Comparison of ENCODE assay signal across 15 cellular contexts in genomic region chr5:160628295-160629006, GRCh38.
DNase-seq lines count a peak whose midpoint lies in the region; ATAC-seq, FAIRE-seq and TF ChIP-seq lines count a peak whose summit lies in the region.
"Had no signal": no experiment of that assay in that cellular context is flagged by ENCODE, and none has a peak within 500 bp of the region (broad histone marks: within the 10 kb centered on the region; RNA-seq: fewer than 3 reads in every experiment).

No MANE protein-coding gene starts in this region.

- DNase-seq in NCI-H2171 treated with DMSO at 0.1 percent for 48 hours (lab: John Stamatoyannopoulos, UW) = peak; percentile 87
- no peak for DNase-seq in NCI-H2171 (lab: John Stamatoyannopoulos, UW)
- peak in 5 of 10 donors; percentile 7 to 63 (median 55) for DNase-seq in dorsolateral prefrontal cortex
- DNase-seq in testis = peak; percentile 89
- no peak for DNase-seq in kidney
- DNase-seq in NCI-H1048 (lab: John Stamatoyannopoulos, UW) = no peak
- DNase-seq: MG63, NCI-H446 treated with DMSO at 0.1 percent for 48 hours, PC-9 had no signal

- 55 to 67% methylated on average over 6 of the region's 6 CpGs for WGBS in testis, 2 donors

- no peak for TF ChIP-seq CTCF in dorsolateral prefrontal cortex (IDR thresholded peaks at IDR 0.05 in 54 of 56, conservative IDR thresholded peaks at IDR 0.05 in 2 of 56; ENCODE audit: low read depth in 1 of 56, partially characterized antibody in 56 of 56)
- TF ChIP-seq CTCF in testis (IDR thresholded peaks at IDR 0.05) = no peak
- TF ChIP-seq CTCF in kidney (IDR thresholded peaks at IDR 0.05; ENCODE audit: borderline replicate concordance, extremely low read depth, insufficient read depth) = no peak

- peaks cover 33 to 56% of the 10 kb centered on the region in 2 donors for H3K36me3 ChIP-seq in mucosa of rectum (ENCODE audit: control insufficient read depth in 2 of 2, insufficient read depth in 2 of 2, low read length in 2 of 2)
- no peaks in the 10 kb centered on the region for H3K36me3 ChIP-seq in testis (ENCODE audit: low read depth, missing control alignments)
- H3K36me3 ChIP-seq in kidney (ENCODE audit: control insufficient read depth in 1 of 2, insufficient read depth in 2 of 2, low read length in 2 of 2) = no peaks in the 10 kb centered on the region
- H3K36me3 ChIP-seq: BLaER1 treated with 17β-estradiol and CSF1 and Interleukin-3, amounts not matched to agents 10 nM and 100 nM; MG63; SJSA1 had no signal

- H3K4me3 ChIP-seq in dorsolateral prefrontal cortex (no peak overlapping the region), mucosa of rectum (ENCODE audit: low read length in 2 of 2) (no peak overlapping the region), testis (no peak overlapping the region), kidney (ENCODE audit: low read length in 2 of 2) (no peak overlapping the region)
- H3K4me3 ChIP-seq: BLaER1 treated with 17β-estradiol and CSF1 and Interleukin-3, amounts not matched to agents 10 nM and 100 nM; MG63; PC-9; SJSA1 had no signal

- no peaks in the 10 kb centered on the region for H3K27me3 ChIP-seq in dorsolateral prefrontal cortex
- no peaks in the 10 kb centered on the region for H3K27me3 ChIP-seq in mucosa of rectum (ENCODE audit: control insufficient read depth in 2 of 2, insufficient read depth in 2 of 2, low read length in 2 of 2)
- no peaks in the 10 kb centered on the region for H3K27me3 ChIP-seq in testis
- H3K27me3 ChIP-seq: BLaER1 treated with 17β-estradiol and CSF1 and Interleukin-3, amounts not matched to agents 10 nM and 100 nM; SJSA1 had no signal

- H3K9ac ChIP-seq in mucosa of rectum (ENCODE audit: low read depth in 1 of 2, low read length in 2 of 2) (no peak overlapping the region), kidney (ENCODE audit: low read length in 2 of 2) (no peak overlapping the region)
- H3K9ac ChIP-seq: BLaER1 treated with 17β-estradiol and CSF1 and Interleukin-3, amounts not matched to agents 10 nM and 100 nM had no signal

- H3K27ac ChIP-seq in dorsolateral prefrontal cortex (peak overlapping the region in 53 of 59 donors; percentile 0 to 86 (median 55)), mucosa of rectum (ENCODE audit: low read depth in 2 of 2, low read length in 2 of 2) (peak overlapping the region; percentile 64 to 68), testis (peak overlapping the region; percentile 36 to 51), kidney (ENCODE audit: low read depth in 2 of 2, low read length in 2 of 2) (no peak overlapping the region)
- H3K27ac ChIP-seq: BLaER1 treated with 17β-estradiol and CSF1 and Interleukin-3, amounts not matched to agents 10 nM and 100 nM; PC-9; SJSA1 had no signal

- H3K4me1 ChIP-seq in mucosa of rectum (ENCODE audit: control insufficient read depth in 2 of 2, insufficient read depth in 2 of 2, low read length in 2 of 2) (peaks cover 25 to 32% of the 10 kb centered on the region in 2 donors), testis (peaks cover 16% of the 10 kb centered on the region), kidney (ENCODE audit: control insufficient read depth in 1 of 2, insufficient read depth in 1 of 2, low read depth in 1 of 2, low read length in 2 of 2) (no peaks in the 10 kb centered on the region)
- H3K4me1 ChIP-seq: SJSA1 had no signal

- intact Hi-C loops in dorsolateral prefrontal cortex (cut with DNase I) = loop anchor here in 1 of 2 donors (5.0 kb wide), 1 partner anchor 121 kb away; no protein-coding TSS in a partner anchor
- intact Hi-C loops in testis (cut with DNase I; ENCODE audit: low total_unique reads) = no loop called here
- intact Hi-C loops in kidney (cut with DNase I) = no loop called here

- TF ChIP-seq POLR2A in testis (IDR thresholded peaks at IDR 0.05) = no peak

- ATAC-seq in HG03095 (IDR thresholded peaks at IDR 0.05; ENCODE audit: unreplicated experiment) = no peak

- no peak for FAIRE-seq in kidney (lab: Jason Lieb, UNC)
- FAIRE-seq: A204.1, GM19239 had no signal

- H3K9me3 ChIP-seq in mucosa of rectum (ENCODE audit: control insufficient read depth in 2 of 2, low read length in 2 of 2) (no peaks in the 10 kb centered on the region), testis (no peaks in the 10 kb centered on the region), kidney (ENCODE audit: control insufficient read depth in 1 of 2, low read length in 2 of 2) (no peaks in the 10 kb centered on the region)
- H3K9me3 ChIP-seq: MG63, SJSA1 had no signal

Comparison
In these comparisons a context has a peak if more than half of its experiments do, and no peak if none do; other contexts are left out.
1. DNase-seq: peak in NCI-H2171 treated with DMSO at 0.1 percent for 48 hours (single experiment) and testis (single experiment); none in NCI-H2171 (single experiment), kidney (single experiment) and NCI-H1048 (single experiment).
2. H3K27ac ChIP-seq: peak in dorsolateral prefrontal cortex (53 of 59), mucosa of rectum (2 of 2) and testis (2 of 2); none in kidney (0 of 2).